Comparison of ENCODE assay signal across 1 cellular context in genomic region chr16:23595951-23596720, GRCh38.
TF ChIP-seq lines count a peak whose summit lies in the region.

Gene NDUFAB1, minus strand, starts transcription at chr16:23596316. Its CDS starts 26 bp downstream, at chr16:23596290.

TF ChIP-seq in GM23338, 12 proteins besides CTCF, POLR2A, EP300 and RAD21 (continued from another document):
- TF ChIP-seq ZNF462 (CRISPR knock-in tag; IDR thresholded peaks at IDR 0.05) (no peak), REST (IDR thresholded peaks at IDR 0.05; ENCODE audit: unreplicated experiment) (no peak)
